1 cellular context compared by ENCODE assay signal in genomic region chr7:105315357-105315756, GRCh38.
A peak's percentile ranks its signal among the peaks of the same experiment; 100 is the strongest.
TF ChIP-seq lines count a peak whose summit lies in the region.

No MANE protein-coding gene starts in this region.

TF ChIP-seq in liver, 16 proteins besides CTCF, POLR2A, EP300 and RAD21 (continued from another document):
- TF ChIP-seq GABPA (IDR thresholded peaks at IDR 0.05 in 1 of 2, conservative IDR thresholded peaks at IDR 0.05 in 1 of 2) (no peak), HNF4A (conservative IDR thresholded peaks at IDR 0.05) (peak; percentile 70 to 75), SP1 (IDR thresholded peaks at IDR 0.05) (peak; percentile 59), HNF4G (IDR thresholded peaks at IDR 0.05) (peak; percentile 18)
TF ChIP-seq in liver: peak in this region for 5.
